ENCODE assay signal across 10 cellular contexts in the genomic region with DNA sequence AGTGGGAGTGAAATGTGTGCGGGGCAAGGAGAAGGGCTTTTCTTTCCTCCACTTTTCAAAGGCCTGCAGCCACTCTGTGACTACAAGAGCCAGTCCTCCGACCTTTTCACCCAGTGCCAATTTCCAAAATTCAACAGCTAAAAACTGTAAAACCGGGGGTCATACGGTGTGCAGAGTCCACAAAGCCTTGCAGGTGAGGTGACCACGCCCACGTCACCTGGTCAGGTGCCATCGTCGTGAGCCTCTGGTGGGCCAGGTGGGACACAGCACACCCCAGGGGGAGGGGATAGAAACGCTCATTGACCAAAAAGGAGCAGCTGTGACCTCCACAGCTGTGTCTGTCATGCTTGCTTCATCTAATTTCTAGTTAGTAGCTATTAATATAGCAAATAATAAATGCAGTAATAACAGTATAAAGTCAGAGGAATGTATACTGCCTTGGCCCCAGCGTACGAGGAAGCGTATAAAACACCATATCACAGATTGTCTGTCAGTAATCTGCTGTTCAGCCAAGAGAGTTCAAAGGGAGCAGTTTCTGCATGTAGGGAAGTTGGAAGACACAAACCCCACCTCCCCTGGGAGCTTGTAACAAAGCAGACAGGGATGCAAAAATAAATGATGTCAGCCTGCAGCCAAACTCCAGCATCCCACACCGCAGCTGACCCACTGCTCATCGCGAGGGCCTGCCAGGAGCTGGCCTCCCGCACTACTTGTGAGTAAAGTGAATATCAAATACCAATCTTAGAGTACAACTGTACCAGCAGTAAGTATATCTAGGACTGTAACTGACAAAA.
DNase-seq lines count a peak whose midpoint lies in the region; ATAC-seq and TF ChIP-seq lines count a peak whose summit lies in the region.
"Had no signal": no experiment of that assay in that cellular context is flagged by ENCODE, and none has a peak within 500 bp of the region (broad histone marks: within the 10 kb centered on the region; RNA-seq: fewer than 3 reads in every experiment).

No MANE protein-coding gene starts in this region.

- H3K4me3 ChIP-seq in endodermal cell (ENCODE audit: low read length): no peak overlapping the region
- H3K4me3 ChIP-seq in mucosa of descending colon: no peak overlapping the region
- H3K4me3 ChIP-seq in thyroid gland (replicated peaks in 1 of 3): no peak overlapping the region
- H3K4me3 ChIP-seq: lung had no signal

- intact Hi-C loops in mucosa of descending colon (cut with DNase I, micrococcal nuclease) (no loop called here), thyroid gland (cut with DNase I) (no loop called here)

- H3K36me3 ChIP-seq in endodermal cell (ENCODE audit: control insufficient read depth, insufficient read depth, low read length) (peaks cover 20% of the 10 kb centered on the region), mucosa of descending colon (ENCODE audit: low read depth) (no peaks in the 10 kb centered on the region), thyroid gland (peaks cover 11 to 13% of the 10 kb centered on the region in 2 donors)

- no peaks in the 10 kb centered on the region for H3K9me3 ChIP-seq in endodermal cell (ENCODE audit: control insufficient read depth, low read length)
- H3K9me3 ChIP-seq in mucosa of descending colon: no peaks in the 10 kb centered on the region
- H3K9me3 ChIP-seq in thyroid gland: no peaks in the 10 kb centered on the region

- no peaks in the 10 kb centered on the region for H3K9me3 Mint-ChIP-seq in endodermal cell
- peaks cover 3% of the 10 kb centered on the region for H3K9me3 Mint-ChIP-seq in activated CD8-positive, alpha-beta memory T cell treated with anti-CD3 and anti-CD28 coated beads, Interleukin-2, amount 10 ng/mL, durations not matched to agents 7 days and 5 days (ENCODE audit: low read depth)

- peaks cover 2% of the 10 kb centered on the region for H3K4me1 Mint-ChIP-seq in endodermal cell
- H3K4me1 Mint-ChIP-seq in activated CD8-positive, alpha-beta memory T cell treated with anti-CD3 and anti-CD28 coated beads, Interleukin-2, amount 10 ng/mL, durations not matched to agents 7 days and 5 days: no peaks in the 10 kb centered on the region

- TF ChIP-seq CTCF in endodermal cell (conservative IDR thresholded peaks at IDR 0.05) (no peak), mucosa of descending colon (IDR thresholded peaks at IDR 0.05) (no peak), thyroid gland (IDR thresholded peaks at IDR 0.05) (no peak), GM20000 (IDR thresholded peaks at IDR 0.05; ENCODE audit: extremely low read depth, missing control alignments) (no peak)

- WGBS in endodermal cell (ENCODE audit: insufficient coverage in 1 of 2, insufficient read length in 1 of 2), 2 experiments: 86 to 93% methylated on average over 7 to 16 of the region's 16 CpGs
- WGBS in thyroid gland, 2 donors: 69 to 75% methylated on average over 16 of the region's 16 CpGs

- ATAC-seq in mucosa of descending colon: peak; percentile 37
- no peak for ATAC-seq in activated CD8-positive, alpha-beta memory T cell treated with anti-CD3 and anti-CD28 coated beads, Interleukin-2, amount 10 ng/mL, durations not matched to agents 7 days and 5 days
- ATAC-seq: HCT116 had no signal

- H3K27ac ChIP-seq in endodermal cell (ENCODE audit: low read depth, low read length) (peak overlapping the region; percentile 78), thyroid gland (peak overlapping the region; percentile 25 to 83 (median 68))

- peaks cover 23% of the 10 kb centered on the region for H3K36me3 Mint-ChIP-seq in endodermal cell (ENCODE audit: low read depth)
- peaks cover 46% of the 10 kb centered on the region for H3K36me3 Mint-ChIP-seq in activated CD8-positive, alpha-beta memory T cell treated with anti-CD3 and anti-CD28 coated beads, Interleukin-2, amount 10 ng/mL, durations not matched to agents 7 days and 5 days

- TF ChIP-seq POLR2A in thyroid gland (IDR thresholded peaks at IDR 0.05): peak in 1 of 2 donors; percentile 5

- H3K4me1 ChIP-seq in endodermal cell (ENCODE audit: control insufficient read depth, insufficient read depth, low read length) (peaks cover 5% of the 10 kb centered on the region), mucosa of descending colon (ENCODE audit: low read depth) (peaks cover 10% of the 10 kb centered on the region), thyroid gland (peaks cover 25 to 69% of the 10 kb centered on the region in 2 donors)

- H3K27me3 ChIP-seq in endodermal cell (ENCODE audit: control insufficient read depth, insufficient read depth, low read length, poor library complexity, severe bottlenecking) (no peaks in the 10 kb centered on the region), thyroid gland (no peaks in the 10 kb centered on the region)

- H3K9ac ChIP-seq in endodermal cell (ENCODE audit: extremely low read depth, low read length, poor library complexity, severe bottlenecking): no peak overlapping the region

- CTCF ChIA-PET in activated CD8-positive, alpha-beta memory T cell treated with anti-CD3 and anti-CD28 coated beads, Interleukin-2, amount 10 ng/mL, durations not matched to agents 7 days and 5 days (lab: Charles Lee): interaction anchor here (0.9 kb wide), 1 partner anchor 242 kb away, joined by 3 read pairs; no protein-coding TSS in a partner anchor

- DNase-seq in endodermal cell: no peak
- DNase-seq in mucosa of descending colon: peak in 1 of 3 donors; percentile 27
- DNase-seq in thyroid gland: no peak
- no peak for DNase-seq in GM20000 (ENCODE audit: low spot score)
- DNase-seq in activated CD8-positive, alpha-beta memory T cell treated with anti-CD3 and anti-CD28 coated beads, Interleukin-2, amount 10 ng/mL, durations not matched to agents 7 days and 5 days: no peak
- no peak for DNase-seq in NCI-H1417 treated with DMSO at 0.1 percent for 48 hours (lab: John Stamatoyannopoulos, UW)
- DNase-seq: activated CD4-positive, alpha-beta T cell treated with anti-CD3 and anti-CD28 coated beads, Interleukin-2, amount 50 U/mL, for 1 hour had no signal

- no peak overlapping the region for H3K27ac Mint-ChIP-seq in endodermal cell
- no peak overlapping the region for H3K27ac Mint-ChIP-seq in activated CD8-positive, alpha-beta memory T cell treated with anti-CD3 and anti-CD28 coated beads, Interleukin-2, amount 10 ng/mL, durations not matched to agents 7 days and 5 days

- no peak overlapping the region for H3K4me3 Mint-ChIP-seq in endodermal cell
- H3K4me3 Mint-ChIP-seq in activated CD8-positive, alpha-beta memory T cell treated with anti-CD3 and anti-CD28 coated beads, Interleukin-2, amount 10 ng/mL, durations not matched to agents 7 days and 5 days: no peak overlapping the region

- no peaks in the 10 kb centered on the region for H3K27me3 Mint-ChIP-seq in endodermal cell (ENCODE audit: insufficient read depth)
- no peaks in the 10 kb centered on the region for H3K27me3 Mint-ChIP-seq in activated CD8-positive, alpha-beta memory T cell treated with anti-CD3 and anti-CD28 coated beads, Interleukin-2, amount 10 ng/mL, durations not matched to agents 7 days and 5 days

TF ChIP-seq in PFSK-1, 5 proteins besides CTCF, POLR2A, EP300 and RAD21:
- TF ChIP-seq POLR2AphosphoS5 (IDR thresholded peaks at IDR 0.05; ENCODE audit: low read depth, low read length): no peak
- TF ChIP-seq FOXP2 (optimal IDR thresholded peaks at IDR 0.05; ENCODE audit: borderline replicate concordance, extremely low read depth, extremely low read length, insufficient read depth): peak; percentile 30
